1 cellular context compared by ENCODE assay signal in genomic region chr5:175814676-175815075, GRCh38.
TF ChIP-seq lines count a peak whose summit lies in the region.

No MANE protein-coding gene starts in this region.

TF ChIP-seq in SK-N-SH treated with all-trans-retinoic acid at 6 μM for 48 hours, 23 proteins besides CTCF, POLR2A, EP300 and RAD21 (continued from another document):
- TF ChIP-seq, protein P1, sequence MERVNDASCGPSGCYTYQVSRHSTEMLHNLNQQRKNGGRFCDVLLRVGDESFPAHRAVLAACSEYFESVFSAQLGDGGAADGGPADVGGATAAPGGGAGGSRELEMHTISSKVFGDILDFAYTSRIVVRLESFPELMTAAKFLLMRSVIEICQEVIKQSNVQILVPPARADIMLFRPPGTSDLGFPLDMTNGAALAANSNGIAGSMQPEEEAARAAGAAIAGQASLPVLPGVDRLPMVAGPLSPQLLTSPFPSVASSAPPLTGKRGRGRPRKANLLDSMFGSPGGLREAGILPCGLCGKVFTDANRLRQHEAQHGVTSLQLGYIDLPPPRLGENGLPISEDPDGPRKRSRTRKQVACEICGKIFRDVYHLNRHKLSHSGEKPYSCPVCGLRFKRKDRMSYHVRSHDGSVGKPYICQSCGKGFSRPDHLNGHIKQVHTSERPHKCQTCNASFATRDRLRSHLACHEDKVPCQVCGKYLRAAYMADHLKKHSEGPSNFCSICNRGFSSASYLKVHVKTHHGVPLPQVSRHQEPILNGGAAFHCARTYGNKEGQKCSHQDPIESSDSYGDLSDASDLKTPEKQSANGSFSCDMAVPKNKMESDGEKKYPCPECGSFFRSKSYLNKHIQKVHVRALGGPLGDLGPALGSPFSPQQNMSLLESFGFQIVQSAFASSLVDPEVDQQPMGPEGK (CRISPR knock-in tag; IDR thresholded peaks at IDR 0.05; ENCODE audit: borderline replicate concordance), result no peak
- TF ChIP-seq TCF4 (CRISPR knock-in tag; IDR thresholded peaks at IDR 0.05; ENCODE audit: borderline replicate concordance) (no peak), BACH2 (CRISPR knock-in tag; IDR thresholded peaks at IDR 0.05; ENCODE audit: borderline replicate concordance) (no peak), CSRNP3 (CRISPR knock-in tag; IDR thresholded peaks at IDR 0.05) (no peak), RARB (CRISPR knock-in tag; IDR thresholded peaks at IDR 0.05) (no peak)
- TF ChIP-seq, protein P2, sequence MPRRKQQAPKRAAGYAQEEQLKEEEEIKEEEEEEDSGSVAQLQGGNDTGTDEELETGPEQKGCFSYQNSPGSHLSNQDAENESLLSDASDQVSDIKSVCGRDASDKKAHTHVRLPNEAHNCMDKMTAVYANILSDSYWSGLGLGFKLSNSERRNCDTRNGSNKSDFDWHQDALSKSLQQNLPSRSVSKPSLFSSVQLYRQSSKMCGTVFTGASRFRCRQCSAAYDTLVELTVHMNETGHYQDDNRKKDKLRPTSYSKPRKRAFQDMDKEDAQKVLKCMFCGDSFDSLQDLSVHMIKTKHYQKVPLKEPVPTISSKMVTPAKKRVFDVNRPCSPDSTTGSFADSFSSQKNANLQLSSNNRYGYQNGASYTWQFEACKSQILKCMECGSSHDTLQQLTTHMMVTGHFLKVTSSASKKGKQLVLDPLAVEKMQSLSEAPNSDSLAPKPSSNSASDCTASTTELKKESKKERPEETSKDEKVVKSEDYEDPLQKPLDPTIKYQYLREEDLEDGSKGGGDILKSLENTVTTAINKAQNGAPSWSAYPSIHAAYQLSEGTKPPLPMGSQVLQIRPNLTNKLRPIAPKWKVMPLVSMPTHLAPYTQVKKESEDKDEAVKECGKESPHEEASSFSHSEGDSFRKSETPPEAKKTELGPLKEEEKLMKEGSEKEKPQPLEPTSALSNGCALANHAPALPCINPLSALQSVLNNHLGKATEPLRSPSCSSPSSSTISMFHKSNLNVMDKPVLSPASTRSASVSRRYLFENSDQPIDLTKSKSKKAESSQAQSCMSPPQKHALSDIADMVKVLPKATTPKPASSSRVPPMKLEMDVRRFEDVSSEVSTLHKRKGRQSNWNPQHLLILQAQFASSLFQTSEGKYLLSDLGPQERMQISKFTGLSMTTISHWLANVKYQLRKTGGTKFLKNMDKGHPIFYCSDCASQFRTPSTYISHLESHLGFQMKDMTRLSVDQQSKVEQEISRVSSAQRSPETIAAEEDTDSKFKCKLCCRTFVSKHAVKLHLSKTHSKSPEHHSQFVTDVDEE (CRISPR knock-in tag; IDR thresholded peaks at IDR 0.05), result no peak
